ENCODE assay signal across 1 cellular context in the genomic region with DNA sequence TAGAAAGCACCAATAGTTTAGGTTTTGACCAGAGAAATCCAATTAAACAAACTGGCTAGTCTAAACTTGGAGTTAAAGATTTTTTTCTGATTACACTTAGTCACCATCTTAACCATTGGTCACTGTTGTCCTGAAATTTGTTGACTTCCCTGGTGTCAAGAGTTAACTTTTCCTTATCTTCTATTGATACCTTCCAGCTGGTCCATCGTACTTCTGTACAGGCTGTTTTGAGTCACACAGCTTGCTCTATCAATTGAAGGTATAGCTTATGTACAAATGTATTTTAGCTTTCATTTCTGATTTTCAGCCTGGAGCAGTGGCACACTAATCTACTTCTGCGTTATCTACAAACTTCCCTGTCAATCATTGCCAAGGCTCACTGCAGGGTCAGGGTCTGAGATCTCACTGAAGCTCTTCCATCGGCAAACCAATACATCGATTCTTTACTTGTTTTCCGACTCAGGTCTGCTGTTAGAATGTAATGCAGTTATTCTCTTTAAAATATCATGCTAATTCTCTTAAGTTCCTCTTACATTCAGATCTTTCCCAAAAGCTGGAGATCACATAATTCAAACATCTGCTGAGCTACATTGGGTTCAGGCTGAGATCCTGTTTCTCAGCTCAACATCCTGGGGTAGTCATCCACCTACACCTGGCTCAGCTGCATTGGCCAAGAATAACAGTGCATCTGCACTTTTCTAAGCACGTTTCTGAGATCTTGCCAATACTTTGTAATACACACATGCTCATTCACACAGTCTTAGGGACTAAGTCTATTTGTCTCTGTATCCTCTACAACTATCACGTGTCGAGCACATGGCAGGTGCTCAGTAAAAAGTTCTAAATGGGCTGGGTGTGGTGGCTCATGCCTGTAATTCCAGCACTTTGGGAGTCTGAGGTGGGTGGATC.
A peak's percentile ranks its signal among the peaks of the same experiment; 100 is the strongest.
TF ChIP-seq lines count a peak whose summit lies in the region.

No MANE protein-coding gene starts in this region.

TF ChIP-seq in HepG2, 621 proteins besides CTCF, POLR2A, EP300 and RAD21 (continued from another document and continues in another):
- TF ChIP-seq YEATS4 (CRISPR knock-in tag; IDR thresholded peaks at IDR 0.05; ENCODE audit: borderline replicate concordance) (no peak), ZKSCAN1 (IDR thresholded peaks at IDR 0.05; ENCODE audit: low read length) (no peak), ZNF382 (CRISPR knock-in tag; IDR thresholded peaks at IDR 0.05; ENCODE audit: borderline replicate concordance) (no peak), DR1 (CRISPR knock-in tag; IDR thresholded peaks at IDR 0.05) (no peak), SMAD9 (CRISPR knock-in tag; IDR thresholded peaks at IDR 0.05) (no peak), CENPX (CRISPR knock-in tag; IDR thresholded peaks at IDR 0.05) (no peak), HHEX (CRISPR knock-in tag; IDR thresholded peaks at IDR 0.05) (no peak), NR2C2 (CRISPR knock-in tag; IDR thresholded peaks at IDR 0.05; ENCODE audit: borderline replicate concordance) (no peak), ZNF501 (CRISPR knock-in tag; IDR thresholded peaks at IDR 0.05) (no peak), ZNF703 (CRISPR knock-in tag; IDR thresholded peaks at IDR 0.05; ENCODE audit: borderline replicate concordance) (no peak), MXD4 (CRISPR knock-in tag; IDR thresholded peaks at IDR 0.05) (0 out of 2 replicates have a peak, but pooled peaks have one; percentile 23), ZNF235 (CRISPR knock-in tag; IDR thresholded peaks at IDR 0.05; ENCODE audit: borderline replicate concordance) (no peak), SOX6 (IDR thresholded peaks at IDR 0.05) (no peak), SOX6 (CRISPR knock-in tag; IDR thresholded peaks at IDR 0.05) (peak; percentile 19; the same call in 1 of the 2 replicates), ZNF672 (CRISPR knock-in tag; IDR thresholded peaks at IDR 0.05) (no peak), SNRNP70 (IDR thresholded peaks at IDR 0.05; ENCODE audit: low read depth, low read length) (no peak), ZNF24 (IDR thresholded peaks at IDR 0.05) (no peak), ETV5 (CRISPR knock-in tag; IDR thresholded peaks at IDR 0.05; ENCODE audit: borderline replicate concordance) (no peak), ONECUT2 (CRISPR knock-in tag; IDR thresholded peaks at IDR 0.05) (peak; percentile 84), ZSCAN9 (CRISPR knock-in tag; IDR thresholded peaks at IDR 0.05; ENCODE audit: borderline replicate concordance) (no peak), MED8 (CRISPR knock-in tag; IDR thresholded peaks at IDR 0.05; ENCODE audit: insufficient replicate concordance) (no peak), AGO2 (optimal IDR thresholded peaks at IDR 0.05; ENCODE audit: low read depth, low read length) (no peak), GTF2F1 (IDR thresholded peaks at IDR 0.05; ENCODE audit: low read length) (no peak), MLLT10 (CRISPR knock-in tag; IDR thresholded peaks at IDR 0.05) (no peak), FOSL1 (CRISPR knock-in tag; IDR thresholded peaks at IDR 0.05; ENCODE audit: borderline replicate concordance) (no peak), NFKBIZ (CRISPR knock-in tag; IDR thresholded peaks at IDR 0.05) (no peak), ZNF883 (CRISPR knock-in tag; IDR thresholded peaks at IDR 0.05; ENCODE audit: not compliant biosample characterization) (no peak), ETV6 (CRISPR knock-in tag; conservative IDR thresholded peaks at IDR 0.05) (no peak), MAZ (IDR thresholded peaks at IDR 0.05; ENCODE audit: borderline replicate concordance, low read depth, low read length) (no peak), MAZ (CRISPR knock-in tag; IDR thresholded peaks at IDR 0.05; ENCODE audit: low read depth) (no peak), JUN (CRISPR knock-in tag; IDR thresholded peaks at IDR 0.05) (no peak), NFYB (CRISPR knock-in tag; IDR thresholded peaks at IDR 0.05) (no peak), ZNF562 (CRISPR knock-in tag; IDR thresholded peaks at IDR 0.05; ENCODE audit: borderline replicate concordance) (no peak), FOXJ3 (CRISPR knock-in tag; IDR thresholded peaks at IDR 0.05; ENCODE audit: borderline replicate concordance) (peak; percentile 49; the same call in 1 of the 2 replicates), TP53 (CRISPR knock-in tag; conservative IDR thresholded peaks at IDR 0.05) (no peak), ZFP41 (CRISPR knock-in tag; IDR thresholded peaks at IDR 0.05; ENCODE audit: borderline replicate concordance) (no peak), MATR3 (CRISPR knock-in tag; IDR thresholded peaks at IDR 0.05) (no peak), SP2 (CRISPR knock-in tag; IDR thresholded peaks at IDR 0.05) (no peak), ZNF772 (CRISPR knock-in tag; IDR thresholded peaks at IDR 0.05) (no peak), HNRNPUL1 (IDR thresholded peaks at IDR 0.05; ENCODE audit: low read depth, low read length) (0 out of 2 replicates have a peak, but pooled peaks have one; percentile 59)
- TF ChIP-seq, protein P1, sequence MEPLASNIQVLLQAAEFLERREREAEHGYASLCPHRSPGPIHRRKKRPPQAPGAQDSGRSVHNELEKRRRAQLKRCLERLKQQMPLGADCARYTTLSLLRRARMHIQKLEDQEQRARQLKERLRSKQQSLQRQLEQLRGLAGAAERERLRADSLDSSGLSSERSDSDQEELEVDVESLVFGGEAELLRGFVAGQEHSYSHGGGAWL (CRISPR knock-in tag; IDR thresholded peaks at IDR 0.05) = no peak
- TF ChIP-seq, protein P2, sequence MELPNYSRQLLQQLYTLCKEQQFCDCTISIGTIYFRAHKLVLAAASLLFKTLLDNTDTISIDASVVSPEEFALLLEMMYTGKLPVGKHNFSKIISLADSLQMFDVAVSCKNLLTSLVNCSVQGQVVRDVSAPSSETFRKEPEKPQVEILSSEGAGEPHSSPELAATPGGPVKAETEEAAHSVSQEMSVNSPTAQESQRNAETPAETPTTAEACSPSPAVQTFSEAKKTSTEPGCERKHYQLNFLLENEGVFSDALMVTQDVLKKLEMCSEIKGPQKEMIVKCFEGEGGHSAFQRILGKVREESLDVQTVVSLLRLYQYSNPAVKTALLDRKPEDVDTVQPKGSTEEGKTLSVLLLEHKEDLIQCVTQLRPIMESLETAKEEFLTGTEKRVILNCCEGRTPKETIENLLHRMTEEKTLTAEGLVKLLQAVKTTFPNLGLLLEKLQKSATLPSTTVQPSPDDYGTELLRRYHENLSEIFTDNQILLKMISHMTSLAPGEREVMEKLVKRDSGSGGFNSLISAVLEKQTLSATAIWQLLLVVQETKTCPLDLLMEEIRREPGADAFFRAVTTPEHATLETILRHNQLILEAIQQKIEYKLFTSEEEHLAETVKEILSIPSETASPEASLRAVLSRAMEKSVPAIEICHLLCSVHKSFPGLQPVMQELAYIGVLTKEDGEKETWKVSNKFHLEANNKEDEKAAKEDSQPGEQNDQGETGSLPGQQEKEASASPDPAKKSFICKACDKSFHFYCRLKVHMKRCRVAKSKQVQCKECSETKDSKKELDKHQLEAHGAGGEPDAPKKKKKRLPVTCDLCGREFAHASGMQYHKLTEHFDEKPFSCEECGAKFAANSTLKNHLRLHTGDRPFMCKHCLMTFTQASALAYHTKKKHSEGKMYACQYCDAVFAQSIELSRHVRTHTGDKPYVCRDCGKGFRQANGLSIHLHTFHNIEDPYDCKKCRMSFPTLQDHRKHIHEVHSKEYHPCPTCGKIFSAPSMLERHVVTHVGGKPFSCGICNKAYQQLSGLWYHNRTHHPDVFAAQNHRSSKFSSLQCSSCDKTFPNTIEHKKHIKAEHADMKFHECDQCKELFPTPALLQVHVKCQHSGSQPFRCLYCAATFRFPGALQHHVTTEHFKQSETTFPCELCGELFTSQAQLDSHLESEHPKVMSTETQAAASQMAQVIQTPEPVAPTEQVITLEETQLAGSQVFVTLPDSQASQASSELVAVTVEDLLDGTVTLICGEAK (IDR thresholded peaks at IDR 0.05) = no peak
- TF ChIP-seq, protein P2 (CRISPR knock-in tag; IDR thresholded peaks at IDR 0.05) = no peak
- TF ChIP-seq, protein P3, sequence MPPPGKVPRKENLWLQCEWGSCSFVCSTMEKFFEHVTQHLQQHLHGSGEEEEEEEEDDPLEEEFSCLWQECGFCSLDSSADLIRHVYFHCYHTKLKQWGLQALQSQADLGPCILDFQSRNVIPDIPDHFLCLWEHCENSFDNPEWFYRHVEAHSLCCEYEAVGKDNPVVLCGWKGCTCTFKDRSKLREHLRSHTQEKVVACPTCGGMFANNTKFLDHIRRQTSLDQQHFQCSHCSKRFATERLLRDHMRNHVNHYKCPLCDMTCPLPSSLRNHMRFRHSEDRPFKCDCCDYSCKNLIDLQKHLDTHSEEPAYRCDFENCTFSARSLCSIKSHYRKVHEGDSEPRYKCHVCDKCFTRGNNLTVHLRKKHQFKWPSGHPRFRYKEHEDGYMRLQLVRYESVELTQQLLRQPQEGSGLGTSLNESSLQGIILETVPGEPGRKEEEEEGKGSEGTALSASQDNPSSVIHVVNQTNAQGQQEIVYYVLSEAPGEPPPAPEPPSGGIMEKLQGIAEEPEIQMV (CRISPR knock-in tag; IDR thresholded peaks at IDR 0.05; ENCODE audit: low read depth) = no peak
- TF ChIP-seq, protein P4, sequence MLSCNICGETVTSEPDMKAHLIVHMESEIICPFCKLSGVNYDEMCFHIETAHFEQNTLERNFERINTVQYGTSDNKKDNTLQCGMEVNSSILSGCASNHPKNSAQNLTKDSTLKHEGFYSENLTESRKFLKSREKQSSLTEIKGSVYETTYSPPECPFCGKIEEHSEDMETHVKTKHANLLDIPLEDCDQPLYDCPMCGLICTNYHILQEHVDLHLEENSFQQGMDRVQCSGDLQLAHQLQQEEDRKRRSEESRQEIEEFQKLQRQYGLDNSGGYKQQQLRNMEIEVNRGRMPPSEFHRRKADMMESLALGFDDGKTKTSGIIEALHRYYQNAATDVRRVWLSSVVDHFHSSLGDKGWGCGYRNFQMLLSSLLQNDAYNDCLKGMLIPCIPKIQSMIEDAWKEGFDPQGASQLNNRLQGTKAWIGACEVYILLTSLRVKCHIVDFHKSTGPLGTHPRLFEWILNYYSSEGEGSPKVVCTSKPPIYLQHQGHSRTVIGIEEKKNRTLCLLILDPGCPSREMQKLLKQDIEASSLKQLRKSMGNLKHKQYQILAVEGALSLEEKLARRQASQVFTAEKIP (CRISPR knock-in tag; IDR thresholded peaks at IDR 0.05; ENCODE audit: borderline replicate concordance) = no peak
- TF ChIP-seq, protein P5, sequence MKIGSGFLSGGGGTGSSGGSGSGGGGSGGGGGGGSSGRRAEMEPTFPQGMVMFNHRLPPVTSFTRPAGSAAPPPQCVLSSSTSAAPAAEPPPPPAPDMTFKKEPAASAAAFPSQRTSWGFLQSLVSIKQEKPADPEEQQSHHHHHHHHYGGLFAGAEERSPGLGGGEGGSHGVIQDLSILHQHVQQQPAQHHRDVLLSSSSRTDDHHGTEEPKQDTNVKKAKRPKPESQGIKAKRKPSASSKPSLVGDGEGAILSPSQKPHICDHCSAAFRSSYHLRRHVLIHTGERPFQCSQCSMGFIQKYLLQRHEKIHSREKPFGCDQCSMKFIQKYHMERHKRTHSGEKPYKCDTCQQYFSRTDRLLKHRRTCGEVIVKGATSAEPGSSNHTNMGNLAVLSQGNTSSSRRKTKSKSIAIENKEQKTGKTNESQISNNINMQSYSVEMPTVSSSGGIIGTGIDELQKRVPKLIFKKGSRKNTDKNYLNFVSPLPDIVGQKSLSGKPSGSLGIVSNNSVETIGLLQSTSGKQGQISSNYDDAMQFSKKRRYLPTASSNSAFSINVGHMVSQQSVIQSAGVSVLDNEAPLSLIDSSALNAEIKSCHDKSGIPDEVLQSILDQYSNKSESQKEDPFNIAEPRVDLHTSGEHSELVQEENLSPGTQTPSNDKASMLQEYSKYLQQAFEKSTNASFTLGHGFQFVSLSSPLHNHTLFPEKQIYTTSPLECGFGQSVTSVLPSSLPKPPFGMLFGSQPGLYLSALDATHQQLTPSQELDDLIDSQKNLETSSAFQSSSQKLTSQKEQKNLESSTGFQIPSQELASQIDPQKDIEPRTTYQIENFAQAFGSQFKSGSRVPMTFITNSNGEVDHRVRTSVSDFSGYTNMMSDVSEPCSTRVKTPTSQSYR (CRISPR knock-in tag; IDR thresholded peaks at IDR 0.05; ENCODE audit: borderline replicate concordance) = no peak
- TF ChIP-seq, protein P6, sequence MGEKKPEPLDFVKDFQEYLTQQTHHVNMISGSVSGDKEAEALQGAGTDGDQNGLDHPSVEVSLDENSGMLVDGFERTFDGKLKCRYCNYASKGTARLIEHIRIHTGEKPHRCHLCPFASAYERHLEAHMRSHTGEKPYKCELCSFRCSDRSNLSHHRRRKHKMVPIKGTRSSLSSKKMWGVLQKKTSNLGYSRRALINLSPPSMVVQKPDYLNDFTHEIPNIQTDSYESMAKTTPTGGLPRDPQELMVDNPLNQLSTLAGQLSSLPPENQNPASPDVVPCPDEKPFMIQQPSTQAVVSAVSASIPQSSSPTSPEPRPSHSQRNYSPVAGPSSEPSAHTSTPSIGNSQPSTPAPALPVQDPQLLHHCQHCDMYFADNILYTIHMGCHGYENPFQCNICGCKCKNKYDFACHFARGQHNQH (CRISPR knock-in tag; IDR thresholded peaks at IDR 0.05) = 0 out of 2 replicates have a peak, but pooled peaks have one; percentile 43
- TF ChIP-seq, protein P7, sequence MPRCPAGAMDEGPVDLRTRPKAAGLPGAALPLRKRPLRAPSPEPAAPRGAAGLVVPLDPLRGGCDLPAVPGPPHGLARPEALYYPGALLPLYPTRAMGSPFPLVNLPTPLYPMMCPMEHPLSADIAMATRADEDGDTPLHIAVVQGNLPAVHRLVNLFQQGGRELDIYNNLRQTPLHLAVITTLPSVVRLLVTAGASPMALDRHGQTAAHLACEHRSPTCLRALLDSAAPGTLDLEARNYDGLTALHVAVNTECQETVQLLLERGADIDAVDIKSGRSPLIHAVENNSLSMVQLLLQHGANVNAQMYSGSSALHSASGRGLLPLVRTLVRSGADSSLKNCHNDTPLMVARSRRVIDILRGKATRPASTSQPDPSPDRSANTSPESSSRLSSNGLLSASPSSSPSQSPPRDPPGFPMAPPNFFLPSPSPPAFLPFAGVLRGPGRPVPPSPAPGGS (CRISPR knock-in tag; IDR thresholded peaks at IDR 0.05) = no peak
